In the genomic region with DNA sequence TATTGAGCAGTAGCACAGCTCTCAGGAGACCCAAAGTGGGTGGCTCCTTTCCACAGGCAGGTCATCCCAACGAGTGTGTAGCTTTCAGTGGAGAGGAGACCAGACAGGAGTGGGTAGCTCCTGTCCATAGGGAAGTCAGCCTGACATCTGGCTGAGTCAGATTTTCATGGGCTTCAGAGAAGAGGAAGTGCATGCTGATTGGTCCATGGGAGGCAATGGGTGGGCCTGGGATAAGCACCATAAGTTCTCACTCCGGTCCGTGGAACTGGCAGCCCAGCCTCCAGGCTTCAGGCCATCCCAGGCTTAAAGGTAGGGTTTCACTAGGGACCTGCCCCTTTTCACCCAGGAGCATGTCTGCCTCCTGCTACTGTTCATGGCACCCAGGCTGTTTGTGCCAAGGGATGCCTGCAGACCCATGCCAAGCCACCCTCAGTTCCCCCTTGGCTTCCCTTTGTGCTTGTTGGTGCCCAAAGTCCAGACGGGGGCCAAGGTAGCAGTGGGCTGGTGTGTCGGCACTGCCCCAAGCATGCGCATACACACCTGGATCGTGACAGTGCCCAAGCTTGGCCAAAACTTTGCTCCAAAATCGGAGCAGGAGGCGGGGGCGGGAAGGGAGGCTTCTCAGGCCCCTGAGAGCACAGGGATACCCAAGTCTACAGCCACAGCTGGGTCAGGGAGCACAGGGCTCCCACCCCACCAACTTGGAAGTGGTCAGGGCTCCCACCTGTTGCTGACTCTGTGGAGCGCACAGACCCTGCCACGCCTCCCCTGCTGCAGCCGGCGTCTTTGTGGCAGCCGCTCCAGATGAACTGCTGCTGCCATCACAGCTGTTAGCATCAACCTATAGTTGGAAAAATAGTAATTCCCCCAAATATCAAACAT, we compare ENCODE assay signal across 2 cellular contexts.
A peak's percentile ranks its signal among the peaks of the same experiment; 100 is the strongest.
TF ChIP-seq lines count a peak whose summit lies in the region.

No MANE protein-coding gene starts in this region.

TF ChIP-seq in HEK293, 187 proteins besides CTCF, POLR2A, EP300 and RAD21:
- no peak for TF ChIP-seq ZNF596 (tag by site-specific recombination; IDR thresholded peaks at IDR 0.05)
- TF ChIP-seq ZNF707 (tag by site-specific recombination; IDR thresholded peaks at IDR 0.05) = no peak
- TF ChIP-seq EGR2 (tag by site-specific recombination; IDR thresholded peaks at IDR 0.05; ENCODE audit: low read depth) = no peak
- peak; percentile 47; the same call in 1 of the 2 replicates for TF ChIP-seq ZNF10 (tag by site-specific recombination; IDR thresholded peaks at IDR 0.05)
- TF ChIP-seq ZNF292 (tag by site-specific recombination; IDR thresholded peaks at IDR 0.05; ENCODE audit: borderline replicate concordance, low read depth) = no peak
- TF ChIP-seq SCRT2 (tag by site-specific recombination; IDR thresholded peaks at IDR 0.05) = peak; percentile 79
TF ChIP-seq in HEK293: peak in this region for 2.

TF ChIP-seq in GM12878, 131 proteins besides CTCF, POLR2A, EP300 and RAD21:
- TF ChIP-seq SPI1 (IDR thresholded peaks at IDR 0.05; ENCODE audit: borderline replicate concordance, insufficient read depth, low read depth, low read length) (peak; percentile 50; the same call in 1 of the 2 replicates), POLR2AphosphoS5 (IDR thresholded peaks at IDR 0.05; ENCODE audit: low read length) (peak; percentile 31)
- TF ChIP-seq, protein P1, sequence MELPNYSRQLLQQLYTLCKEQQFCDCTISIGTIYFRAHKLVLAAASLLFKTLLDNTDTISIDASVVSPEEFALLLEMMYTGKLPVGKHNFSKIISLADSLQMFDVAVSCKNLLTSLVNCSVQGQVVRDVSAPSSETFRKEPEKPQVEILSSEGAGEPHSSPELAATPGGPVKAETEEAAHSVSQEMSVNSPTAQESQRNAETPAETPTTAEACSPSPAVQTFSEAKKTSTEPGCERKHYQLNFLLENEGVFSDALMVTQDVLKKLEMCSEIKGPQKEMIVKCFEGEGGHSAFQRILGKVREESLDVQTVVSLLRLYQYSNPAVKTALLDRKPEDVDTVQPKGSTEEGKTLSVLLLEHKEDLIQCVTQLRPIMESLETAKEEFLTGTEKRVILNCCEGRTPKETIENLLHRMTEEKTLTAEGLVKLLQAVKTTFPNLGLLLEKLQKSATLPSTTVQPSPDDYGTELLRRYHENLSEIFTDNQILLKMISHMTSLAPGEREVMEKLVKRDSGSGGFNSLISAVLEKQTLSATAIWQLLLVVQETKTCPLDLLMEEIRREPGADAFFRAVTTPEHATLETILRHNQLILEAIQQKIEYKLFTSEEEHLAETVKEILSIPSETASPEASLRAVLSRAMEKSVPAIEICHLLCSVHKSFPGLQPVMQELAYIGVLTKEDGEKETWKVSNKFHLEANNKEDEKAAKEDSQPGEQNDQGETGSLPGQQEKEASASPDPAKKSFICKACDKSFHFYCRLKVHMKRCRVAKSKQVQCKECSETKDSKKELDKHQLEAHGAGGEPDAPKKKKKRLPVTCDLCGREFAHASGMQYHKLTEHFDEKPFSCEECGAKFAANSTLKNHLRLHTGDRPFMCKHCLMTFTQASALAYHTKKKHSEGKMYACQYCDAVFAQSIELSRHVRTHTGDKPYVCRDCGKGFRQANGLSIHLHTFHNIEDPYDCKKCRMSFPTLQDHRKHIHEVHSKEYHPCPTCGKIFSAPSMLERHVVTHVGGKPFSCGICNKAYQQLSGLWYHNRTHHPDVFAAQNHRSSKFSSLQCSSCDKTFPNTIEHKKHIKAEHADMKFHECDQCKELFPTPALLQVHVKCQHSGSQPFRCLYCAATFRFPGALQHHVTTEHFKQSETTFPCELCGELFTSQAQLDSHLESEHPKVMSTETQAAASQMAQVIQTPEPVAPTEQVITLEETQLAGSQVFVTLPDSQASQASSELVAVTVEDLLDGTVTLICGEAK (IDR thresholded peaks at IDR 0.05; ENCODE audit: borderline replicate concordance) = no peak
TF ChIP-seq in GM12878: peak in this region for 2.
